In genomic region chr3:72887723-72888545, GRCh38 we compare ENCODE assay signal across 1 cellular context.
A peak's percentile ranks its signal among the peaks of the same experiment; 100 is the strongest.
TF ChIP-seq lines count a peak whose summit lies in the region.

A gene with protein sequence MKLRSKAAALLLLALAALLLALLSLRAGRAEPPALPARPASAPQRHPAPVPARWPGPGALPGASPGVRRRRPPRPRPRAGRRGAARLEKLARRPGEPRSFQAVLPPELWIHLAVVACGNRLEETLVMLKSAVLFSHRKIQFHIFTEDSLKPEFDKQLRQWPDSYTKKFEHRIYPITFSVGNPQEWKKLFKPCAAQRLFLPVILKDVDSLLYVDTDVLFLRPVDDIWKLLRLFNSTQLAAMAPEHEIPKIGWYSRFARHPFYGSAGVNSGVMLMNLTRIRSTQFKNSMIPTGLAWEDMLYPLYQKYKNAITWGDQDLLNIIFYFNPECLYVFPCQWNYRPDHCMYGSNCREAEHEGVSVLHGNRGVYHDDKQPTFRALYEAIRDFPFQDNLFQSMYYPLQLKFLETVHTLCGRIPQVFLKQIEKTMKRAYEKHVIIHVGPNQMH (plus strand): TSS chr3:72888046. CDS start chr3:72888234, 188 bp downstream.

TF ChIP-seq in K562, 482 proteins besides CTCF, POLR2A, EP300 and RAD21 (continued from another document and continues in another):
- TF ChIP-seq, protein P1, sequence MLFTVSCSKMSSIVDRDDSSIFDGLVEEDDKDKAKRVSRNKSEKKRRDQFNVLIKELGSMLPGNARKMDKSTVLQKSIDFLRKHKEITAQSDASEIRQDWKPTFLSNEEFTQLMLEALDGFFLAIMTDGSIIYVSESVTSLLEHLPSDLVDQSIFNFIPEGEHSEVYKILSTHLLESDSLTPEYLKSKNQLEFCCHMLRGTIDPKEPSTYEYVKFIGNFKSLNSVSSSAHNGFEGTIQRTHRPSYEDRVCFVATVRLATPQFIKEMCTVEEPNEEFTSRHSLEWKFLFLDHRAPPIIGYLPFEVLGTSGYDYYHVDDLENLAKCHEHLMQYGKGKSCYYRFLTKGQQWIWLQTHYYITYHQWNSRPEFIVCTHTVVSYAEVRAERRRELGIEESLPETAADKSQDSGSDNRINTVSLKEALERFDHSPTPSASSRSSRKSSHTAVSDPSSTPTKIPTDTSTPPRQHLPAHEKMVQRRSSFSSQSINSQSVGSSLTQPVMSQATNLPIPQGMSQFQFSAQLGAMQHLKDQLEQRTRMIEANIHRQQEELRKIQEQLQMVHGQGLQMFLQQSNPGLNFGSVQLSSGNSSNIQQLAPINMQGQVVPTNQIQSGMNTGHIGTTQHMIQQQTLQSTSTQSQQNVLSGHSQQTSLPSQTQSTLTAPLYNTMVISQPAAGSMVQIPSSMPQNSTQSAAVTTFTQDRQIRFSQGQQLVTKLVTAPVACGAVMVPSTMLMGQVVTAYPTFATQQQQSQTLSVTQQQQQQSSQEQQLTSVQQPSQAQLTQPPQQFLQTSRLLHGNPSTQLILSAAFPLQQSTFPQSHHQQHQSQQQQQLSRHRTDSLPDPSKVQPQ (CRISPR knock-in tag; IDR thresholded peaks at IDR 0.05; ENCODE audit: borderline replicate concordance): no peak
- TF ChIP-seq RHOXF2B (CRISPR knock-in tag; conservative IDR thresholded peaks at IDR 0.05) (no peak), SMARCE1 (IDR thresholded peaks at IDR 0.05) (0 out of 2 replicates have a peak, but pooled peaks have one; percentile 15), ZNF436 (CRISPR knock-in tag; IDR thresholded peaks at IDR 0.05) (no peak), ATF4 (CRISPR knock-in tag; IDR thresholded peaks at IDR 0.05) (no peak), KLF1 (tag; IDR thresholded peaks at IDR 0.05) (no peak), ZNF655 (CRISPR knock-in tag; IDR thresholded peaks at IDR 0.05) (no peak), FOS (IDR thresholded peaks at IDR 0.05; ENCODE audit: extremely low read depth, insufficient read length) (no peak), ZNF347 (CRISPR knock-in tag; IDR thresholded peaks at IDR 0.05; ENCODE audit: low read depth) (no peak), ZNF444 (CRISPR knock-in tag; IDR thresholded peaks at IDR 0.05) (no peak), CXXC5 (CRISPR knock-in tag; IDR thresholded peaks at IDR 0.05) (peak; percentile 77), ZNF766 (CRISPR knock-in tag; conservative IDR thresholded peaks at IDR 0.05) (peak; percentile 19; the same call in 1 of the 2 replicates), ZKSCAN3 (CRISPR knock-in tag; IDR thresholded peaks at IDR 0.05) (no peak), ZNF512 (tag; IDR thresholded peaks at IDR 0.05) (no peak)
- TF ChIP-seq, protein P2, sequence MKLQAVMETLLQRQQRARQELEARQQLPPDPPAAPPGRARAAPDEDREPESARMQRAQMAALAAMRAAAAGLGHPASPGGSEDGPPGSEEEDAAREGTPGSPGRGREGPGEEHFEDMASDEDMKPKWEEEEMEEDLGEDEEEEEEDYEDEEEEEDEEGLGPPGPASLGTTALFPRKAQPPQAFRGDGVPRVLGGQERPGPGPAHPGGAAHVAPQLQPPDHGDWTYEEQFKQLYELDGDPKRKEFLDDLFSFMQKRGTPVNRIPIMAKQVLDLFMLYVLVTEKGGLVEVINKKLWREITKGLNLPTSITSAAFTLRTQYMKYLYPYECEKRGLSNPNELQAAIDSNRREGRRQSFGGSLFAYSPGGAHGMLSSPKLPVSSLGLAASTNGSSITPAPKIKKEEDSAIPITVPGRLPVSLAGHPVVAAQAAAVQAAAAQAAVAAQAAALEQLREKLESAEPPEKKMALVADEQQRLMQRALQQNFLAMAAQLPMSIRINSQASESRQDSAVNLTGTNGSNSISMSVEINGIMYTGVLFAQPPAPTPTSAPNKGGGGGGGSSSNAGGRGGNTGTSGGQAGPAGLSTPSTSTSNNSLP (IDR thresholded peaks at IDR 0.05; ENCODE audit: borderline replicate concordance, low read depth, low read length): no peak
- TF ChIP-seq, protein P3, sequence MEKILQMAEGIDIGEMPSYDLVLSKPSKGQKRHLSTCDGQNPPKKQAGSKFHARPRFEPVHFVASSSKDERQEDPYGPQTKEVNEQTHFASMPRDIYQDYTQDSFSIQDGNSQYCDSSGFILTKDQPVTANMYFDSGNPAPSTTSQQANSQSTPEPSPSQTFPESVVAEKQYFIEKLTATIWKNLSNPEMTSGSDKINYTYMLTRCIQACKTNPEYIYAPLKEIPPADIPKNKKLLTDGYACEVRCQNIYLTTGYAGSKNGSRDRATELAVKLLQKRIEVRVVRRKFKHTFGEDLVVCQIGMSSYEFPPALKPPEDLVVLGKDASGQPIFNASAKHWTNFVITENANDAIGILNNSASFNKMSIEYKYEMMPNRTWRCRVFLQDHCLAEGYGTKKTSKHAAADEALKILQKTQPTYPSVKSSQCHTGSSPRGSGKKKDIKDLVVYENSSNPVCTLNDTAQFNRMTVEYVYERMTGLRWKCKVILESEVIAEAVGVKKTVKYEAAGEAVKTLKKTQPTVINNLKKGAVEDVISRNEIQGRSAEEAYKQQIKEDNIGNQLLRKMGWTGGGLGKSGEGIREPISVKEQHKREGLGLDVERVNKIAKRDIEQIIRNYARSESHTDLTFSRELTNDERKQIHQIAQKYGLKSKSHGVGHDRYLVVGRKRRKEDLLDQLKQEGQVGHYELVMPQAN (IDR thresholded peaks at IDR 0.05; ENCODE audit: borderline replicate concordance): 0 out of 2 replicates have a peak, but pooled peaks have one; percentile 24
- TF ChIP-seq, protein P4, sequence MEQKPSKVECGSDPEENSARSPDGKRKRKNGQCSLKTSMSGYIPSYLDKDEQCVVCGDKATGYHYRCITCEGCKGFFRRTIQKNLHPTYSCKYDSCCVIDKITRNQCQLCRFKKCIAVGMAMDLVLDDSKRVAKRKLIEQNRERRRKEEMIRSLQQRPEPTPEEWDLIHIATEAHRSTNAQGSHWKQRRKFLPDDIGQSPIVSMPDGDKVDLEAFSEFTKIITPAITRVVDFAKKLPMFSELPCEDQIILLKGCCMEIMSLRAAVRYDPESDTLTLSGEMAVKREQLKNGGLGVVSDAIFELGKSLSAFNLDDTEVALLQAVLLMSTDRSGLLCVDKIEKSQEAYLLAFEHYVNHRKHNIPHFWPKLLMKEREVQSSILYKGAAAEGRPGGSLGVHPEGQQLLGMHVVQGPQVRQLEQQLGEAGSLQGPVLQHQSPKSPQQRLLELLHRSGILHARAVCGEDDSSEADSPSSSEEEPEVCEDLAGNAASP (IDR thresholded peaks at IDR 0.05): no peak
- TF ChIP-seq, protein P5, sequence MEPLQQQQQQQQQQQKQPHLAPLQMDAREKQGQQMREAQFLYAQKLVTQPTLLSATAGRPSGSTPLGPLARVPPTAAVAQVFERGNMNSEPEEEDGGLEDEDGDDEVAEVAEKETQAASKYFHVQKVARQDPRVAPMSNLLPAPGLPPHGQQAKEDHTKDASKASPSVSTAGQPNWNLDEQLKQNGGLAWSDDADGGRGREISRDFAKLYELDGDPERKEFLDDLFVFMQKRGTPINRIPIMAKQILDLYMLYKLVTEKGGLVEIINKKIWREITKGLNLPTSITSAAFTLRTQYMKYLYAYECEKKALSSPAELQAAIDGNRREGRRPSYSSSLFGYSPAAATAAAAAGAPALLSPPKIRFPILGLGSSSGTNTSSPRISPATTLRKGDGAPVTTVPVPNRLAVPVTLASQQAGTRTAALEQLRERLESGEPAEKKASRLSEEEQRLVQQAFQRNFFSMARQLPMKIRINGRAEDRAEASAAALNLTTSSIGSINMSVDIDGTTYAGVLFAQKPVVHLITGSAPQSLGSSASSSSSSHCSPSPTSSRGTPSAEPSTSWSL (CRISPR knock-in tag; IDR thresholded peaks at IDR 0.05; ENCODE audit: borderline replicate concordance): no peak
- TF ChIP-seq, protein P6, sequence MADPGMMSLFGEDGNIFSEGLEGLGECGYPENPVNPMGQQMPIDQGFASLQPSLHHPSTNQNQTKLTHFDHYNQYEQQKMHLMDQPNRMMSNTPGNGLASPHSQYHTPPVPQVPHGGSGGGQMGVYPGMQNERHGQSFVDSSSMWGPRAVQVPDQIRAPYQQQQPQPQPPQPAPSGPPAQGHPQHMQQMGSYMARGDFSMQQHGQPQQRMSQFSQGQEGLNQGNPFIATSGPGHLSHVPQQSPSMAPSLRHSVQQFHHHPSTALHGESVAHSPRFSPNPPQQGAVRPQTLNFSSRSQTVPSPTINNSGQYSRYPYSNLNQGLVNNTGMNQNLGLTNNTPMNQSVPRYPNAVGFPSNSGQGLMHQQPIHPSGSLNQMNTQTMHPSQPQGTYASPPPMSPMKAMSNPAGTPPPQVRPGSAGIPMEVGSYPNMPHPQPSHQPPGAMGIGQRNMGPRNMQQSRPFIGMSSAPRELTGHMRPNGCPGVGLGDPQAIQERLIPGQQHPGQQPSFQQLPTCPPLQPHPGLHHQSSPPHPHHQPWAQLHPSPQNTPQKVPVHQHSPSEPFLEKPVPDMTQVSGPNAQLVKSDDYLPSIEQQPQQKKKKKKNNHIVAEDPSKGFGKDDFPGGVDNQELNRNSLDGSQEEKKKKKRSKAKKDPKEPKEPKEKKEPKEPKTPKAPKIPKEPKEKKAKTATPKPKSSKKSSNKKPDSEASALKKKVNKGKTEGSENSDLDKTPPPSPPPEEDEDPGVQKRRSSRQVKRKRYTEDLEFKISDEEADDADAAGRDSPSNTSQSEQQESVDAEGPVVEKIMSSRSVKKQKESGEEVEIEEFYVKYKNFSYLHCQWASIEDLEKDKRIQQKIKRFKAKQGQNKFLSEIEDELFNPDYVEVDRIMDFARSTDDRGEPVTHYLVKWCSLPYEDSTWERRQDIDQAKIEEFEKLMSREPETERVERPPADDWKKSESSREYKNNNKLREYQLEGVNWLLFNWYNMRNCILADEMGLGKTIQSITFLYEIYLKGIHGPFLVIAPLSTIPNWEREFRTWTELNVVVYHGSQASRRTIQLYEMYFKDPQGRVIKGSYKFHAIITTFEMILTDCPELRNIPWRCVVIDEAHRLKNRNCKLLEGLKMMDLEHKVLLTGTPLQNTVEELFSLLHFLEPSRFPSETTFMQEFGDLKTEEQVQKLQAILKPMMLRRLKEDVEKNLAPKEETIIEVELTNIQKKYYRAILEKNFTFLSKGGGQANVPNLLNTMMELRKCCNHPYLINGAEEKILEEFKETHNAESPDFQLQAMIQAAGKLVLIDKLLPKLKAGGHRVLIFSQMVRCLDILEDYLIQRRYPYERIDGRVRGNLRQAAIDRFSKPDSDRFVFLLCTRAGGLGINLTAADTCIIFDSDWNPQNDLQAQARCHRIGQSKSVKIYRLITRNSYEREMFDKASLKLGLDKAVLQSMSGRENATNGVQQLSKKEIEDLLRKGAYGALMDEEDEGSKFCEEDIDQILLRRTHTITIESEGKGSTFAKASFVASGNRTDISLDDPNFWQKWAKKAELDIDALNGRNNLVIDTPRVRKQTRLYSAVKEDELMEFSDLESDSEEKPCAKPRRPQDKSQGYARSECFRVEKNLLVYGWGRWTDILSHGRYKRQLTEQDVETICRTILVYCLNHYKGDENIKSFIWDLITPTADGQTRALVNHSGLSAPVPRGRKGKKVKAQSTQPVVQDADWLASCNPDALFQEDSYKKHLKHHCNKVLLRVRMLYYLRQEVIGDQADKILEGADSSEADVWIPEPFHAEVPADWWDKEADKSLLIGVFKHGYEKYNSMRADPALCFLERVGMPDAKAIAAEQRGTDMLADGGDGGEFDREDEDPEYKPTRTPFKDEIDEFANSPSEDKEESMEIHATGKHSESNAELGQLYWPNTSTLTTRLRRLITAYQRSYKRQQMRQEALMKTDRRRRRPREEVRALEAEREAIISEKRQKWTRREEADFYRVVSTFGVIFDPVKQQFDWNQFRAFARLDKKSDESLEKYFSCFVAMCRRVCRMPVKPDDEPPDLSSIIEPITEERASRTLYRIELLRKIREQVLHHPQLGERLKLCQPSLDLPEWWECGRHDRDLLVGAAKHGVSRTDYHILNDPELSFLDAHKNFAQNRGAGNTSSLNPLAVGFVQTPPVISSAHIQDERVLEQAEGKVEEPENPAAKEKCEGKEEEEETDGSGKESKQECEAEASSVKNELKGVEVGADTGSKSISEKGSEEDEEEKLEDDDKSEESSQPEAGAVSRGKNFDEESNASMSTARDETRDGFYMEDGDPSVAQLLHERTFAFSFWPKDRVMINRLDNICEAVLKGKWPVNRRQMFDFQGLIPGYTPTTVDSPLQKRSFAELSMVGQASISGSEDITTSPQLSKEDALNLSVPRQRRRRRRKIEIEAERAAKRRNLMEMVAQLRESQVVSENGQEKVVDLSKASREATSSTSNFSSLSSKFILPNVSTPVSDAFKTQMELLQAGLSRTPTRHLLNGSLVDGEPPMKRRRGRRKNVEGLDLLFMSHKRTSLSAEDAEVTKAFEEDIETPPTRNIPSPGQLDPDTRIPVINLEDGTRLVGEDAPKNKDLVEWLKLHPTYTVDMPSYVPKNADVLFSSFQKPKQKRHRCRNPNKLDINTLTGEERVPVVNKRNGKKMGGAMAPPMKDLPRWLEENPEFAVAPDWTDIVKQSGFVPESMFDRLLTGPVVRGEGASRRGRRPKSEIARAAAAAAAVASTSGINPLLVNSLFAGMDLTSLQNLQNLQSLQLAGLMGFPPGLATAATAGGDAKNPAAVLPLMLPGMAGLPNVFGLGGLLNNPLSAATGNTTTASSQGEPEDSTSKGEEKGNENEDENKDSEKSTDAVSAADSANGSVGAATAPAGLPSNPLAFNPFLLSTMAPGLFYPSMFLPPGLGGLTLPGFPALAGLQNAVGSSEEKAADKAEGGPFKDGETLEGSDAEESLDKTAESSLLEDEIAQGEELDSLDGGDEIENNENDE (IDR thresholded peaks at IDR 0.05; ENCODE audit: low read depth, low read length): peak; percentile 97
